In genomic region chr7:94655562-94655883, GRCh38 we compare ENCODE assay signal across 8 cellular contexts. TPM values are rescaled to one million over a fixed set of nuclear protein-coding genes. Genes with fewer than 3 reads are reported as not detected.
A peak's percentile ranks its signal among the peaks of the same experiment; 100 is the strongest.
DNase-seq lines count a peak whose midpoint lies in the region; ATAC-seq and TF ChIP-seq lines count a peak whose summit lies in the region.

No MANE protein-coding gene starts in this region.

- no TSS peak for BruUV-seq in PC-3 (replicated peaks; lab: Mats Ljungman, UMichigan)

- peak overlapping the region; percentile 95 for H2AFZ ChIP-seq in PC-3 (ENCODE audit: low read length)
- H2AFZ ChIP-seq in neuronal stem cell (ENCODE audit: low read length): peak overlapping the region; percentile 89

- CTCF ChIA-PET in CD8-positive, alpha-beta T cell (lab: Charles Lee): interaction anchor here (1.0 kb wide), 1 partner anchor 206 kb away, joined by 3 read pairs; no protein-coding TSS in a partner anchor
- CTCF ChIA-PET in PC-3 (lab: Charles Lee): interaction anchor here (0.6 to 3.6 kb wide), 4 partner anchors 23 to 206 kb away, joined by 3 to 23 read pairs (median 10); no protein-coding TSS in a partner anchor

- H3K4me3 Mint-ChIP-seq in CD8-positive, alpha-beta T cell: peak overlapping the region; percentile 58

- peaks cover 28% of the 10 kb centered on the region for H3K4me1 Mint-ChIP-seq in CD8-positive, alpha-beta T cell (ENCODE audit: low read depth)

- intact Hi-C loops in CD8-positive, alpha-beta T cell (cut with DNase I, micrococcal nuclease): loop anchor here (5.0 to 10.0 kb wide), 3 partner anchors 1421 to 1538 kb away; partner anchors contain the start of genes VPS50 (in 2 of the 2) and SAMD9 (in 1 of the 2)
- intact Hi-C loops in PC-3 (cut with micrococcal nuclease): loop anchor here (1.0 to 10.0 kb wide), 3 partner anchors 11 to 449 kb away; no protein-coding TSS in a partner anchor

- no peaks in the 10 kb centered on the region for H4K20me1 ChIP-seq in PC-3 (ENCODE audit: low read length)

- no peak overlapping the region for H2BK12ac ChIP-seq in neuronal stem cell (ENCODE audit: low read length)

- peak overlapping the region; percentile 65 for H2BK120ac ChIP-seq in neuronal stem cell (ENCODE audit: low read depth, low read length)

- no CpG with 5 or more reads among the region's 19 CpGs for WGBS in neuronal stem cell (ENCODE audit: extremely low coverage in 2 of 2, insufficient read length in 2 of 2, insufficient replicate concordance in 1 of 2), 2 donors

- H3K9me2 ChIP-seq in PC-3 (replicated peaks; ENCODE audit: low read length): no peaks in the 10 kb centered on the region

- no peak overlapping the region for H2BK5ac ChIP-seq in neuronal stem cell (ENCODE audit: low read length)

- H3K36me3 ChIP-seq in CD8-positive, alpha-beta T cell (ENCODE audit: insufficient read depth, low read length): no peaks in the 10 kb centered on the region
- no peaks in the 10 kb centered on the region for H3K36me3 ChIP-seq in PC-3 (ENCODE audit: low read depth, low read length)
- no peaks in the 10 kb centered on the region for H3K36me3 ChIP-seq in neuronal stem cell (replicated peaks in 1 of 2; ENCODE audit: control insufficient read depth in 2 of 2, insufficient read depth in 2 of 2, low read length in 2 of 2)

- no peak overlapping the region for H3K4ac ChIP-seq in neuronal stem cell (ENCODE audit: low read length)

- no peak overlapping the region for H3K27ac ChIP-seq in CD8-positive, alpha-beta T cell (ENCODE audit: low read depth, low read length)
- peak overlapping the region; percentile 51 for H3K27ac ChIP-seq in PC-3 (ENCODE audit: low read length)
- peak overlapping the region; percentile 24 for H3K27ac ChIP-seq in epithelial cell of prostate
- peak overlapping the region; percentile 43 for H3K27ac ChIP-seq in neuronal stem cell (replicated peaks; ENCODE audit: low read length)

- H3K23ac ChIP-seq in neuronal stem cell (ENCODE audit: low read depth, low read length, poor library complexity): no peak overlapping the region

- H2BK15ac ChIP-seq in neuronal stem cell (ENCODE audit: low read length): no peak overlapping the region

- no peak for TF ChIP-seq CTCF in CD8-positive, alpha-beta T cell (IDR thresholded peaks at IDR 0.05)
- TF ChIP-seq CTCF in PC-3 (conservative IDR thresholded peaks at IDR 0.05; ENCODE audit: low read depth, low read length): no peak

- H3K9me3 ChIP-seq in CD8-positive, alpha-beta T cell (ENCODE audit: low read length): no peaks in the 10 kb centered on the region
- H3K9me3 ChIP-seq in PC-3 (ENCODE audit: low read length): no peaks in the 10 kb centered on the region
- peaks cover 0 to 8% of the 10 kb centered on the region in 2 donors for H3K9me3 ChIP-seq in neuronal stem cell (replicated peaks in 1 of 2; ENCODE audit: control insufficient read depth in 2 of 2, insufficient read depth in 1 of 2, low read depth in 1 of 2, low read length in 2 of 2)

- H3K79me1 ChIP-seq in neuronal stem cell (ENCODE audit: low read depth, low read length): no peaks in the 10 kb centered on the region

- H3K4me2 ChIP-seq in PC-3 (ENCODE audit: low read length): peak overlapping the region; percentile 90
- H3K4me2 ChIP-seq in neuronal stem cell (ENCODE audit: insufficient read depth, low read length, poor library complexity, severe bottlenecking): peak overlapping the region; percentile 72

- DNase-seq in CD8-positive, alpha-beta T cell: no peak
- DNase-seq in PC-3 (no peak), epithelial cell of prostate (ENCODE audit: low read depth, low spot score) (no peak), neuronal stem cell (ENCODE audit: low spot score) (peak; percentile 33), foreskin melanocyte (no peak)

- ATAC-seq in CD8-positive, alpha-beta T cell: no peak
- ATAC-seq in PC-3 (no peak), HG02973 (IDR thresholded peaks at IDR 0.05; ENCODE audit: unreplicated experiment) (no peak), HG02798 (IDR thresholded peaks at IDR 0.05; ENCODE audit: poor library complexity, unreplicated experiment) (no peak)
- ATAC-seq in activated CD4-positive, CD25-positive, alpha-beta regulatory T cell treated with anti-CD3 and anti-CD28 coated beads, Interleukin-2, amount 50 U/mL, for 24 hours: no peak

- H3K36me3 Mint-ChIP-seq in CD8-positive, alpha-beta T cell: no peaks in the 10 kb centered on the region

- H3K27me3 ChIP-seq in CD8-positive, alpha-beta T cell (ENCODE audit: insufficient read depth, low read length): peaks cover 26% of the 10 kb centered on the region
- H3K27me3 ChIP-seq in PC-3 (ENCODE audit: low read length) (no peaks in the 10 kb centered on the region), neuronal stem cell (ENCODE audit: control insufficient read depth in 3 of 3, insufficient read depth in 3 of 3, low read depth in 1 of 3, low read length in 3 of 3) (no peaks in the 10 kb centered on the region)

- no peaks in the 10 kb centered on the region for H3F3A ChIP-seq in PC-3 (ENCODE audit: low read length, unreplicated experiment)

- no peaks in the 10 kb centered on the region for H3K9me3 Mint-ChIP-seq in CD8-positive, alpha-beta T cell

- no peak overlapping the region for H3K27ac Mint-ChIP-seq in CD8-positive, alpha-beta T cell

- H3K9ac ChIP-seq in PC-3 (ENCODE audit: low read length) (peak overlapping the region; percentile 87), neuronal stem cell (ENCODE audit: low read depth, low read length, poor library complexity) (peak overlapping the region; percentile 82)

- H3K14ac ChIP-seq in neuronal stem cell (ENCODE audit: low read length): no peak overlapping the region

- peaks cover 35% of the 10 kb centered on the region for H3K27me3 Mint-ChIP-seq in CD8-positive, alpha-beta T cell (ENCODE audit: low read depth)

- POLR2A ChIA-PET in CD8-positive, alpha-beta T cell (lab: Charles Lee): interaction anchor here (1.2 kb wide), 1 partner anchor 13 kb away, joined by 3 read pairs; no protein-coding TSS in a partner anchor
- POLR2A ChIA-PET in PC-3 (lab: Charles Lee; ENCODE audit: unreplicated experiment): interaction anchor here (0.5 to 1.1 kb wide), 4 partner anchors 35 to 767 kb away, joined by 4 to 29 read pairs (median 5); no protein-coding TSS in a partner anchor

- H3K4me3 ChIP-seq in CD8-positive, alpha-beta T cell (ENCODE audit: low read depth, low read length): peak overlapping the region; percentile 2
- peak overlapping the region; percentile 96 for H3K4me3 ChIP-seq in PC-3 (ENCODE audit: low read length)
- H3K4me3 ChIP-seq in neuronal stem cell (ENCODE audit: low read length in 2 of 2): peak overlapping the region; percentile 80 to 83

- no peak overlapping the region for H4K8ac ChIP-seq in neuronal stem cell (ENCODE audit: low read depth, low read length)

- H3K79me2 ChIP-seq in PC-3 (ENCODE audit: low read length): peaks cover 69% of the 10 kb centered on the region

- no peak overlapping the region for H2AK5ac ChIP-seq in neuronal stem cell (ENCODE audit: low read depth, low read length)

- no peak overlapping the region for H4K91ac ChIP-seq in neuronal stem cell (ENCODE audit: low read depth, low read length, poor library complexity)

- peak overlapping the region; percentile 95 for H3K18ac ChIP-seq in neuronal stem cell (ENCODE audit: low read length)

- peaks cover 29% of the 10 kb centered on the region for H3K4me1 ChIP-seq in CD8-positive, alpha-beta T cell (ENCODE audit: insufficient read depth, low read length)
- peaks cover 21% of the 10 kb centered on the region for H3K4me1 ChIP-seq in PC-3 (ENCODE audit: insufficient read depth, low read length)
- peaks cover 3 to 9% of the 10 kb centered on the region in 2 donors for H3K4me1 ChIP-seq in neuronal stem cell (ENCODE audit: control insufficient read depth in 2 of 2, insufficient read depth in 1 of 2, low read depth in 1 of 2, low read length in 2 of 2)

RNA-seq across cellular contexts. Expression of gene SGCE, which starts 0.4 kb away (rescaled TPM):
- under 1 TPM in 1 of 2 experiments, not detected in 1; 0.50 TPM for total RNA-seq in CD8-positive, alpha-beta T cell
- 30.4 and 31.5 TPM in 2 replicates for total RNA-seq in PC-3 (2014; rRNA removed)
- 90.6 TPM for polyA plus RNA-seq in neuronal stem cell (2013, experiment 1 of 2)
- 93.1 TPM for polyA plus RNA-seq in neuronal stem cell (2013, experiment 2 of 2)

Comparison
In these comparisons a context has a peak if more than half of its experiments do, and no peak if none do; other contexts are left out.
1. H3K4me3 ChIP-seq: peak in every context shown above with its lines; median percentile 96 in PC-3; 82 in neuronal stem cell; 2 in CD8-positive, alpha-beta T cell.
2. RNA of gene SGCE, which starts 0.4 kb away (total RNA-seq): 30.4 to 31.5 TPM in PC-3; 0.50 TPM in CD8-positive, alpha-beta T cell; every median in the first group is over 10 times any median in the second.